Comparison of ENCODE assay signal across 27 cellular contexts in the genomic region with DNA sequence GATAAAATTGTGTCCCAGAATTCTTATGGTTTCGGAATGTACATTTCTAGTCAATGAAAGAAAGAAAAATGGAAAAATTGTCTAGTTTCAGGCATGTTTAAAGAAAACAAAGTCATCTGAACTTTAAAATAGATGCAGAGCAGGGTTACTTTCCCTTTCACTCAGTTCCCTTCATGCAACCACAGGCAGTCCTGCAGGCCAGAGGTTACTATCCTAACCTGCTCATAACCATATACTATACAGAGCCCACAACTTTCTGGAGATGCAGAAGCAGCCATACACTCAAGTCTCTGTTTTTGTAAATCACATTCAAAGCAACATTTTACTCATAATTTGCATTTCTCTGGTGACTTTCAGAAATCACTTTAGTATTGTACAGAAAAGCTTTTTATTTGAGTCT.
"Had no signal": no experiment of that assay in that cellular context is flagged by ENCODE, and none has a peak within 500 bp of the region (broad histone marks: within the 10 kb centered on the region; RNA-seq: fewer than 3 reads in every experiment).

No MANE protein-coding gene starts in this region.

- DNase-seq: activated CD4-positive, alpha-beta T cell treated with anti-CD3 and anti-CD28 coated beads for 48 hours; activated CD4-positive, alpha-beta T cell treated with anti-CD3 and anti-CD28 coated beads, Interleukin-2, amount 50 U/mL, for 4 hours; activated CD4-positive, CD25-positive, alpha-beta regulatory T cell treated with anti-CD3 and anti-CD28 coated beads, Interleukin-2, amount 50 U/mL, for 72 hours; activated CD8-positive, alpha-beta memory T cell treated with anti-CD3 and anti-CD28 coated beads, Interleukin-2, amount 50 U/mL, for 48 hours; activated CD8-positive, alpha-beta T cell treated with anti-CD3 and anti-CD28 coated beads, Interleukin-2, amount 10 ng/mL, durations not matched to agents 7 days and 5 days; activated naive CD4-positive, alpha-beta T cell treated with anti-CD3 and anti-CD28 coated beads, Interleukin-2, amount 50 U/mL, for 16 hours; activated T-cell treated with anti-CD3 and anti-CD28 coated beads, Interleukin-2, amount 50 U/mL, for 1 hour; KG1; NCI-H1092; NCI-H1417; NCI-H1694; NCI-H2029; NCI-H2107; NCI-H2171 treated with DMSO at 0.1 percent for 48 hours; NCI-H226; NCI-H526; NCI-H774; RPMI8226; SK-N-SH; SW 1271 had no signal

- H3K4me3 ChIP-seq: ascending aorta, body of pancreas had no signal

- H3K9me3 Mint-ChIP-seq: T-helper 1 cell treated with Interleukin-12 subunit alpha and Interleukin-12 subunit beta and Interleukin-4 antibody, amounts not matched to agents 30 μg/mL and 1 μg/mL, for 36 hours had no signal

- H3K27ac ChIP-seq: ascending aorta, body of pancreas had no signal

- H3K27me3 ChIP-seq: ascending aorta, body of pancreas had no signal

- H3K4me1 ChIP-seq: ascending aorta, body of pancreas had no signal

- H3K27ac Mint-ChIP-seq: activated CD8-positive, alpha-beta T cell treated with anti-CD3 and anti-CD28 coated beads, Interleukin-2, amount 10 ng/mL, durations not matched to agents 7 days and 5 days; T-helper 1 cell treated with Interleukin-12 subunit alpha and Interleukin-12 subunit beta and Interleukin-4 antibody, amounts not matched to agents 30 μg/mL and 1 μg/mL, for 36 hours; WTC11 had no signal

- H3K9me3 ChIP-seq: ascending aorta, body of pancreas, SK-N-SH had no signal

- H3K27me3 Mint-ChIP-seq: central memory CD8-positive, alpha-beta T cell had no signal

- H3K4me3 Mint-ChIP-seq: activated CD8-positive, alpha-beta T cell treated with anti-CD3 and anti-CD28 coated beads, Interleukin-2, amount 10 ng/mL, durations not matched to agents 7 days and 5 days; central memory CD8-positive, alpha-beta T cell; T-helper 1 cell treated with Interleukin-12 subunit alpha and Interleukin-12 subunit beta and Interleukin-4 antibody, amounts not matched to agents 30 μg/mL and 1 μg/mL, for 36 hours; WTC11 had no signal

- H3K4me1 Mint-ChIP-seq: central memory CD8-positive, alpha-beta T cell had no signal

- H3K9ac ChIP-seq: SK-N-SH had no signal

- FAIRE-seq: bronchial epithelial cell had no signal

- H3K36me3 ChIP-seq: ascending aorta had no signal

- ATAC-seq: activated CD8-positive, alpha-beta T cell treated with anti-CD3 and anti-CD28 coated beads, Interleukin-2, amount 10 ng/mL, durations not matched to agents 7 days and 5 days; body of pancreas; Panc1; WTC11 had no signal

- H3K4me2 ChIP-seq: SK-N-SH had no signal

- H3K36me3 Mint-ChIP-seq: WTC11 had no signal
